In genomic region chr19:7228935-7229541, GRCh38 we compare ENCODE assay signal across 28 cellular contexts.
"Had no signal": no experiment of that assay in that cellular context is flagged by ENCODE, and none has a peak within 500 bp of the region (broad histone marks: within the 10 kb centered on the region; RNA-seq: fewer than 3 reads in every experiment).

No MANE protein-coding gene starts in this region.

- H3K4me3 ChIP-seq: ascending aorta, breast epithelium, cardiac muscle cell, colonic mucosa had no signal

- H3K27me3 ChIP-seq: ascending aorta, breast epithelium, cardiac muscle cell, colonic mucosa had no signal

- H3K4me1 ChIP-seq: colonic mucosa had no signal

- ATAC-seq: activated CD4-positive, alpha-beta T cell treated with anti-CD3 and anti-CD28 coated beads for 36 hours; activated T-cell treated with anti-CD3 and anti-CD28 coated beads, Interleukin-2, amount 50 U/mL, for 72 hours; activated T-helper 17 cell treated with anti-CD3 and anti-CD28 coated beads, Interleukin-2, amount 50 U/mL, for 72 hours; esophagus mucosa had no signal

- DNase-seq: activated CD4-positive, alpha-beta memory T cell treated with anti-CD3 and anti-CD28 coated beads, Interleukin-2, amount 10 ng/mL, durations not matched to agents 7 days and 5 days; activated CD4-positive, alpha-beta T cell treated with anti-CD3 and anti-CD28 coated beads for 36 hours; activated CD4-positive, alpha-beta T cell treated with anti-CD3 and anti-CD28 coated beads, Interleukin-2, amount 10 ng/mL, durations not matched to agents 7 days and 5 days; activated CD4-positive, alpha-beta T cell treated with anti-CD3 and anti-CD28 coated beads, Interleukin-2, amount 50 U/mL, for 4 hours; activated CD4-positive, CD25-positive, alpha-beta regulatory T cell; activated CD4-positive, CD25-positive, alpha-beta regulatory T cell treated with anti-CD3 and anti-CD28 coated beads, Interleukin-2, amount 50 U/mL, for 72 hours; activated CD8-positive, alpha-beta memory T cell treated with anti-CD3 and anti-CD28 coated beads, Interleukin-2, amount 50 U/mL, for 48 hours; activated effector memory CD4-positive, alpha-beta T cell treated with Interleukin-2 at 50 U/mL for 16 hours; activated naive CD4-positive, alpha-beta T cell treated with anti-CD3 and anti-CD28 coated beads for 36 hours; activated naive CD8-positive, alpha-beta T cell treated with anti-CD3 and anti-CD28 coated beads for 36 hours; activated T-cell treated with anti-CD3 and anti-CD28 coated beads for 4 hours; activated T-cell treated with anti-CD3 and anti-CD28 coated beads, Interleukin-2, amount 50 U/mL, for 24 hours; activated T-cell treated with anti-CD3 and anti-CD28 coated beads, Interleukin-2, amount 50 U/mL, for 72 hours; central memory CD4-positive, alpha-beta T cell; cerebellar nuclear complex; colonic mucosa; effector CD8-positive, alpha-beta T cell; foreskin fibroblast; head of caudate nucleus; hippocampal formation; T-helper 2 cell had no signal

- H3K9me3 ChIP-seq: ascending aorta, breast epithelium, colonic mucosa had no signal

- FAIRE-seq: endometrium, frontal cortex had no signal

- H3K27ac ChIP-seq: ascending aorta, breast epithelium, cardiac muscle cell, colonic mucosa had no signal

- H3K36me3 ChIP-seq: ascending aorta, breast epithelium, cardiac muscle cell, colonic mucosa had no signal
